Comparison of ENCODE assay signal across 38 cellular contexts in genomic region chr1:158494737-158495136, GRCh38. TPM values are rescaled to one million over a fixed set of nuclear protein-coding genes. Genes with fewer than 3 reads are reported as not detected.
"Had no signal": no experiment of that assay in that cellular context is flagged by ENCODE, and none has a peak within 500 bp of the region (broad histone marks: within the 10 kb centered on the region; RNA-seq: fewer than 3 reads in every experiment).

No MANE protein-coding gene starts in this region.

- H3K4me3 Mint-ChIP-seq: activated B cell treated with CpG ODN at 0.5 μM for 24 hours; activated CD4-positive, alpha-beta memory T cell treated with anti-CD3 and anti-CD28 coated beads for 36 hours; activated CD4-positive, alpha-beta T cell treated with anti-CD3 and anti-CD28 coated beads, Interleukin-2, amount 10 ng/mL, durations not matched to agents 24 days and 14 days; activated CD8-positive, alpha-beta T cell treated with anti-CD3 and anti-CD28 coated beads for 36 hours; activated naive CD4-positive, alpha-beta T cell treated with anti-CD3 and anti-CD28 coated beads for 36 hours; activated naive CD8-positive, alpha-beta T cell treated with anti-CD3 and anti-CD28 coated beads for 36 hours; activated T-cell treated with anti-CD3 and anti-CD28 coated beads, Interleukin-2, amount 50 U/mL, for 4 hours; activated T-cell treated with anti-CD3 and anti-CD28 coated beads, Interleukin-2, amount 50 U/mL, for 72 hours; activated T-helper 1 cell treated with anti-CD3 and anti-CD28 coated beads, Interleukin-12 subunit alpha, Interleukin-12 subunit beta, Interleukin-2, Interleukin-4 antibody, amounts not matched to agents 30 ng/mL and 10 ng/mL and 1 ng/mL, durations not matched to agents 14 hours and 24 hours and 36 hours; activated T-helper 17 cell treated with anti-CD3 and anti-CD28 coated beads, Interleukin-2, amount 50 U/mL, for 72 hours; T-helper 1 cell treated with Interleukin-12 subunit alpha and Interleukin-12 subunit beta and Interleukin-4 antibody, amounts not matched to agents 30 μg/mL and 1 μg/mL, for 36 hours; T-helper 2 cell treated with Interferon-gamma antibody and Interleukin-4, amounts not matched to agents 5 μg/mL and 100 μg/mL, for 36 hours had no signal

- H3K4me3 ChIP-seq: adrenal gland, body of pancreas, breast epithelium had no signal

- DNase-seq: activated B cell treated with CpG ODN at 0.5 μM for 24 hours; activated CD4-positive, alpha-beta memory T cell treated with anti-CD3 and anti-CD28 coated beads for 36 hours; activated CD4-positive, alpha-beta T cell treated with anti-CD3 and anti-CD28 coated beads for 4 hours; activated CD4-positive, alpha-beta T cell treated with anti-CD3 and anti-CD28 coated beads, Interleukin-2, amount 10 ng/mL, durations not matched to agents 24 days and 14 days; activated CD4-positive, alpha-beta T cell treated with anti-CD3 and anti-CD28 coated beads, Interleukin-2, amount 50 U/mL, for 1 hour; activated CD4-positive, alpha-beta T cell treated with anti-CD3 and anti-CD28 coated beads, Interleukin-2, amount 50 U/mL, for 4 hours; activated CD4-positive, CD25-positive, alpha-beta regulatory T cell treated with anti-CD3 and anti-CD28 coated beads, Interleukin-2, amount 50 U/mL, for 72 hours; activated CD8-positive, alpha-beta memory T cell treated with anti-CD3 and anti-CD28 coated beads, Interleukin-2, amount 50 U/mL, for 4 hours; activated CD8-positive, alpha-beta T cell treated with anti-CD3 and anti-CD28 coated beads for 36 hours; activated effector memory CD4-positive, alpha-beta T cell treated with anti-CD3 and anti-CD28 coated beads, Interleukin-2, amount 50 U/mL, for 16 hours; activated gamma-delta T cell treated with Interleukin-2 at 50 U/mL for 16 hours; activated naive CD4-positive, alpha-beta T cell; activated naive CD4-positive, alpha-beta T cell treated with anti-CD3 and anti-CD28 coated beads for 36 hours; activated naive CD4-positive, alpha-beta T cell treated with anti-CD3 and anti-CD28 coated beads, Interleukin-2, amount 50 U/mL, for 16 hours; activated naive CD8-positive, alpha-beta T cell treated with anti-CD3 and anti-CD28 coated beads for 36 hours; activated T-cell treated with anti-CD3 and anti-CD28 coated beads for 4 hours; activated T-cell treated with anti-CD3 and anti-CD28 coated beads, Interleukin-2, amount 50 U/mL, for 1 hour; activated T-cell treated with anti-CD3 and anti-CD28 coated beads, Interleukin-2, amount 50 U/mL, for 4 hours; activated T-cell treated with anti-CD3 and anti-CD28 coated beads, Interleukin-2, amount 50 U/mL, for 72 hours; adrenal gland; amniotic stem cell; aorta; body of pancreas; brain microvascular endothelial cell; central memory CD4-positive, alpha-beta T cell; T-helper 2 cell; T-helper 9 cell had no signal

- H3K27ac Mint-ChIP-seq: activated B cell treated with CpG ODN at 0.5 μM for 24 hours; activated CD4-positive, alpha-beta memory T cell treated with anti-CD3 and anti-CD28 coated beads for 36 hours; activated CD4-positive, alpha-beta T cell treated with anti-CD3 and anti-CD28 coated beads, Interleukin-2, amount 10 ng/mL, durations not matched to agents 24 days and 14 days; activated CD8-positive, alpha-beta T cell treated with anti-CD3 and anti-CD28 coated beads for 36 hours; activated naive CD4-positive, alpha-beta T cell treated with anti-CD3 and anti-CD28 coated beads for 36 hours; activated naive CD4-positive, alpha-beta T cell treated with anti-CD3 and anti-CD28 coated beads, Interleukin-2, amount 50 U/mL, for 72 hours; activated naive CD8-positive, alpha-beta T cell treated with anti-CD3 and anti-CD28 coated beads for 36 hours; activated T-cell treated with anti-CD3 and anti-CD28 coated beads, Interleukin-2, amount 50 U/mL, for 72 hours; activated T-helper 1 cell treated with anti-CD3 and anti-CD28 coated beads, Interleukin-12 subunit alpha, Interleukin-12 subunit beta, Interleukin-2, Interleukin-4 antibody, amounts not matched to agents 30 ng/mL and 10 ng/mL and 1 ng/mL, durations not matched to agents 14 hours and 24 hours and 36 hours; activated T-helper 17 cell treated with anti-CD3 and anti-CD28 coated beads, Interleukin-2, amount 50 U/mL, for 72 hours; T-helper 1 cell treated with Interleukin-12 subunit alpha and Interleukin-12 subunit beta and Interleukin-4 antibody, amounts not matched to agents 30 μg/mL and 1 μg/mL, for 36 hours; T-helper 2 cell treated with Interferon-gamma antibody and Interleukin-4, amounts not matched to agents 5 μg/mL and 100 μg/mL, for 36 hours had no signal

- H3K9me3 Mint-ChIP-seq: activated B cell treated with CpG ODN at 0.5 μM for 24 hours; activated CD4-positive, alpha-beta memory T cell treated with anti-CD3 and anti-CD28 coated beads for 36 hours; activated CD4-positive, alpha-beta T cell treated with anti-CD3 and anti-CD28 coated beads, Interleukin-2, amount 10 ng/mL, durations not matched to agents 24 days and 14 days; activated CD8-positive, alpha-beta T cell treated with anti-CD3 and anti-CD28 coated beads for 36 hours; activated naive CD4-positive, alpha-beta T cell treated with anti-CD3 and anti-CD28 coated beads for 36 hours; activated naive CD4-positive, alpha-beta T cell treated with anti-CD3 and anti-CD28 coated beads, Interleukin-2, amount 50 U/mL, for 72 hours; activated naive CD8-positive, alpha-beta T cell treated with anti-CD3 and anti-CD28 coated beads for 36 hours; activated T-cell treated with anti-CD3 and anti-CD28 coated beads, Interleukin-2, amount 50 U/mL, for 4 hours; activated T-cell treated with anti-CD3 and anti-CD28 coated beads, Interleukin-2, amount 50 U/mL, for 72 hours; activated T-helper 1 cell treated with anti-CD3 and anti-CD28 coated beads, Interleukin-12 subunit alpha, Interleukin-12 subunit beta, Interleukin-2, Interleukin-4 antibody, amounts not matched to agents 30 ng/mL and 10 ng/mL and 1 ng/mL, durations not matched to agents 14 hours and 24 hours and 36 hours; activated T-helper 17 cell treated with anti-CD3 and anti-CD28 coated beads, Interleukin-2, amount 50 U/mL, for 72 hours; T-helper 1 cell treated with Interleukin-12 subunit alpha and Interleukin-12 subunit beta and Interleukin-4 antibody, amounts not matched to agents 30 μg/mL and 1 μg/mL, for 36 hours; T-helper 2 cell treated with Interferon-gamma antibody and Interleukin-4, amounts not matched to agents 5 μg/mL and 100 μg/mL, for 36 hours had no signal

- ATAC-seq: activated CD8-positive, alpha-beta T cell treated with anti-CD3 and anti-CD28 coated beads for 36 hours; activated naive CD4-positive, alpha-beta T cell treated with anti-CD3 and anti-CD28 coated beads, Interleukin-2, amount 50 U/mL, for 72 hours; activated T-cell treated with anti-CD3 and anti-CD28 coated beads, Interleukin-2, amount 50 U/mL, for 4 hours; activated T-cell treated with anti-CD3 and anti-CD28 coated beads, Interleukin-2, amount 50 U/mL, for 72 hours; activated T-helper 17 cell treated with anti-CD3 and anti-CD28 coated beads, Interleukin-2, amount 50 U/mL, for 72 hours; body of pancreas had no signal

- H3K27me3 ChIP-seq: adrenal gland, body of pancreas, brain microvascular endothelial cell, breast epithelium had no signal

- H3K27me3 Mint-ChIP-seq: activated B cell treated with CpG ODN at 0.5 μM for 24 hours had no signal

- H3K4me1 Mint-ChIP-seq: activated B cell treated with CpG ODN at 0.5 μM for 24 hours; activated CD4-positive, alpha-beta T cell treated with anti-CD3 and anti-CD28 coated beads, Interleukin-2, amount 10 ng/mL, durations not matched to agents 24 days and 14 days; activated naive CD8-positive, alpha-beta T cell treated with anti-CD3 and anti-CD28 coated beads for 36 hours; activated T-helper 17 cell treated with anti-CD3 and anti-CD28 coated beads, Interleukin-2, amount 50 U/mL, for 72 hours had no signal

- H3K36me3 Mint-ChIP-seq: activated CD4-positive, alpha-beta memory T cell treated with anti-CD3 and anti-CD28 coated beads for 36 hours; activated naive CD4-positive, alpha-beta T cell treated with anti-CD3 and anti-CD28 coated beads, Interleukin-2, amount 50 U/mL, for 72 hours; activated naive CD8-positive, alpha-beta T cell treated with anti-CD3 and anti-CD28 coated beads for 36 hours had no signal

- H3K9me3 ChIP-seq: adrenal gland, body of pancreas, breast epithelium had no signal

- H3K27ac ChIP-seq: adrenal gland, body of pancreas, brain microvascular endothelial cell, breast epithelium, VCaP had no signal

- H3K36me3 ChIP-seq: adrenal gland, brain microvascular endothelial cell, breast epithelium had no signal

- H3K4me1 ChIP-seq: adrenal gland, body of pancreas, breast epithelium had no signal

RNA-seq across cellular contexts. Expression of gene OR10R2, which starts 22.7 kb away (rescaled TPM):
- total RNA-seq: activated B cell treated with CpG ODN at 0.5 μM for 24 hours; activated CD4-positive, alpha-beta memory T cell treated with anti-CD3 and anti-CD28 coated beads for 36 hours; activated CD4-positive, alpha-beta T cell treated with anti-CD3 and anti-CD28 coated beads, Interleukin-2, amount 10 ng/mL, durations not matched to agents 24 days and 14 days; activated CD8-positive, alpha-beta memory T cell treated with anti-CD3 and anti-CD28 coated beads for 36 hours; activated CD8-positive, alpha-beta T cell treated with anti-CD3 and anti-CD28 coated beads for 36 hours; activated naive CD4-positive, alpha-beta T cell treated with anti-CD3 and anti-CD28 coated beads for 36 hours; activated naive CD4-positive, alpha-beta T cell treated with anti-CD3 and anti-CD28 coated beads, Interleukin-2, amount 50 U/mL, for 72 hours; activated naive CD8-positive, alpha-beta T cell treated with anti-CD3 and anti-CD28 coated beads for 36 hours; activated T-cell treated with anti-CD3 and anti-CD28 coated beads, Interleukin-2, amount 50 U/mL, for 4 hours; activated T-cell treated with anti-CD3 and anti-CD28 coated beads, Interleukin-2, amount 50 U/mL, for 72 hours; activated T-helper 1 cell treated with anti-CD3 and anti-CD28 coated beads, Interleukin-12 subunit alpha, Interleukin-12 subunit beta, Interleukin-2, Interleukin-4 antibody, amounts not matched to agents 30 ng/mL and 10 ng/mL and 1 ng/mL, durations not matched to agents 14 hours and 24 hours and 36 hours; activated T-helper 17 cell treated with anti-CD3 and anti-CD28 coated beads, Interleukin-2, amount 50 U/mL, for 72 hours; adrenal gland; aorta; astrocyte; body of pancreas; breast epithelium; cardiac septum; cerebellum had no signal

RNA-seq across cellular contexts. Expression of gene OR10K1, which starts 33.1 kb away (rescaled TPM):
- total RNA-seq: activated B cell treated with CpG ODN at 0.5 μM for 24 hours; activated CD4-positive, alpha-beta memory T cell treated with anti-CD3 and anti-CD28 coated beads for 36 hours; activated CD4-positive, alpha-beta T cell treated with anti-CD3 and anti-CD28 coated beads, Interleukin-2, amount 10 ng/mL, durations not matched to agents 24 days and 14 days; activated CD8-positive, alpha-beta memory T cell treated with anti-CD3 and anti-CD28 coated beads for 36 hours; activated CD8-positive, alpha-beta T cell treated with anti-CD3 and anti-CD28 coated beads for 36 hours; activated naive CD4-positive, alpha-beta T cell treated with anti-CD3 and anti-CD28 coated beads for 36 hours; activated naive CD4-positive, alpha-beta T cell treated with anti-CD3 and anti-CD28 coated beads, Interleukin-2, amount 50 U/mL, for 72 hours; activated naive CD8-positive, alpha-beta T cell treated with anti-CD3 and anti-CD28 coated beads for 36 hours; activated T-cell treated with anti-CD3 and anti-CD28 coated beads, Interleukin-2, amount 50 U/mL, for 4 hours; activated T-cell treated with anti-CD3 and anti-CD28 coated beads, Interleukin-2, amount 50 U/mL, for 72 hours; activated T-helper 1 cell treated with anti-CD3 and anti-CD28 coated beads, Interleukin-12 subunit alpha, Interleukin-12 subunit beta, Interleukin-2, Interleukin-4 antibody, amounts not matched to agents 30 ng/mL and 10 ng/mL and 1 ng/mL, durations not matched to agents 14 hours and 24 hours and 36 hours; activated T-helper 17 cell treated with anti-CD3 and anti-CD28 coated beads, Interleukin-2, amount 50 U/mL, for 72 hours; adrenal gland; astrocyte; body of pancreas; breast epithelium; cardiac septum; cerebellum had no signal

RNA-seq across cellular contexts. Expression of gene OR6Y1, which starts 59.5 kb away (rescaled TPM):
- total RNA-seq: activated B cell treated with CpG ODN at 0.5 μM for 24 hours; activated CD4-positive, alpha-beta memory T cell treated with anti-CD3 and anti-CD28 coated beads for 36 hours; activated CD4-positive, alpha-beta T cell treated with anti-CD3 and anti-CD28 coated beads, Interleukin-2, amount 10 ng/mL, durations not matched to agents 24 days and 14 days; activated CD8-positive, alpha-beta memory T cell treated with anti-CD3 and anti-CD28 coated beads for 36 hours; activated CD8-positive, alpha-beta T cell treated with anti-CD3 and anti-CD28 coated beads for 36 hours; activated naive CD4-positive, alpha-beta T cell treated with anti-CD3 and anti-CD28 coated beads for 36 hours; activated naive CD4-positive, alpha-beta T cell treated with anti-CD3 and anti-CD28 coated beads, Interleukin-2, amount 50 U/mL, for 72 hours; activated naive CD8-positive, alpha-beta T cell treated with anti-CD3 and anti-CD28 coated beads for 36 hours; activated T-cell treated with anti-CD3 and anti-CD28 coated beads, Interleukin-2, amount 50 U/mL, for 4 hours; activated T-cell treated with anti-CD3 and anti-CD28 coated beads, Interleukin-2, amount 50 U/mL, for 72 hours; activated T-helper 1 cell treated with anti-CD3 and anti-CD28 coated beads, Interleukin-12 subunit alpha, Interleukin-12 subunit beta, Interleukin-2, Interleukin-4 antibody, amounts not matched to agents 30 ng/mL and 10 ng/mL and 1 ng/mL, durations not matched to agents 14 hours and 24 hours and 36 hours; activated T-helper 17 cell treated with anti-CD3 and anti-CD28 coated beads, Interleukin-2, amount 50 U/mL, for 72 hours; adrenal gland; aorta; astrocyte; body of pancreas; breast epithelium; cardiac septum; cerebellum had no signal
